ENCODE assay signal across 22 cellular contexts in the genomic region with DNA sequence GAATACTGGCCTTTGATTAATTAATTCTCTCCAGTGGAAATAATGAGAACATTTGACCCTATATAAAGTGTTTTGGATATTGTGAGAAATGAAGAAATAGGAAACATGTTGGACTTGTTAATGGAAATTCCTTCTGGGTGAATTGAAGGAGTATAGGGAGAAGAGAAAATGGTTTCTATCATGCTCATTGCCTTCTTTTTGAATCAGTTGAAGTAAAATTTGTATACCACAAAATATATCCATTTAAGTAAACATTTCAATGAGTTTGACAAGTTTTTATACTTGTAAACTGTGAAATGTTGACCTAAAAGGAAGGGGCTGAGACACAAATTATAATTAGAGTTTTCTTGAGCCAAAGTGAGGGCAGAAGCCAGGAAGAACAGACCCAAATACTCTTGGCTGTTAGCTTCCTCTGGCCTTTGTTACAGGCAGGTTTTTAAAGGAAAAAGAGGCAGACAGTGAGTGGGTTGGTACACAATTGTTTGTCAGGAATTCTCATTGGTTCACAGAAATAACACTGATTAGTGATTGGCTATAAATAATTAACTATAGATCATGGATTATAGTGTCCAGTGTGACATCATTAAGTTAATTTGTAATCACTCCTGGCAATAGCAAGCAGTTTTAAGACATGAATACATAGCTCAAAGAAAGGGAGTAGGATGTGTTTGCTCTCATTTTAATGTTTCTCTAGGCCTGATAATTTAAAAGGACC. TPM values are rescaled to one million over a fixed set of nuclear protein-coding genes. Genes with fewer than 3 reads are reported as not detected.
DNase-seq lines count a peak whose midpoint lies in the region; ATAC-seq, FAIRE-seq and TF ChIP-seq lines count a peak whose summit lies in the region.
"Had no signal": no experiment of that assay in that cellular context is flagged by ENCODE, and none has a peak within 500 bp of the region (broad histone marks: within the 10 kb centered on the region; RNA-seq: fewer than 3 reads in every experiment).

No MANE protein-coding gene starts in this region.

- no peak for TF ChIP-seq CTCF in Caco-2 (IDR thresholded peaks at IDR 0.05; ENCODE audit: insufficient read depth in 1 of 2, low read depth in 1 of 2, low read length in 1 of 2, severe bottlenecking in 1 of 2, unreplicated experiment in 1 of 2)
- no peak for TF ChIP-seq CTCF in osteocyte (IDR thresholded peaks at IDR 0.05)

- H3K9me3 ChIP-seq in Caco-2, result no peaks in the 10 kb centered on the region
- no peaks in the 10 kb centered on the region for H3K9me3 ChIP-seq in small intestine (ENCODE audit: control insufficient read depth, low read depth)
- H3K9me3 ChIP-seq: MG63 had no signal

- FAIRE-seq in small intestine (lab: Jason Lieb, UNC), result no peak

- H3K9me3 Mint-ChIP-seq in Caco-2 (ENCODE audit: unreplicated experiment), result no peaks in the 10 kb centered on the region
- H3K9me3 Mint-ChIP-seq in osteocyte (ENCODE audit: unreplicated experiment), result peaks cover 3% of the 10 kb centered on the region
- H3K9me3 Mint-ChIP-seq: T-helper 1 cell treated with Interleukin-12 subunit alpha and Interleukin-12 subunit beta and Interleukin-4 antibody, amounts not matched to agents 30 μg/mL and 1 μg/mL, for 36 hours had no signal

- intact Hi-C loops in Caco-2 (cut with micrococcal nuclease; ENCODE audit: unreplicated experiment), result no loop called here

- TSS peak; percentile 64 for BruUV-seq in Caco-2 (replicated peaks; lab: Mats Ljungman, UMichigan)

- DNase-seq in Caco-2 (no peak), OCI-M1 (lab: John Stamatoyannopoulos, UW) (peak; percentile 38), glomerular visceral epithelial cell (ENCODE audit: extremely low spot score) (peak; percentile 72), osteocyte (ENCODE audit: extremely low spot score, unreplicated experiment) (no peak), amniotic stem cell (lab: John Stamatoyannopoulos, UW) (no peak), small intestine (no peak)
- DNase-seq: activated CD4-positive, CD25-positive, alpha-beta regulatory T cell; activated CD8-positive, alpha-beta memory T cell treated with anti-CD3 and anti-CD28 coated beads, Interleukin-2, amount 10 ng/mL, durations not matched to agents 7 days and 5 days; activated gamma-delta T cell; DMS79 treated with DMSO at 0.1 percent for 48 hours; hippocampal formation; left ventricle myocardium superior; MG63; naive thymus-derived CD4-positive, alpha-beta T cell; NCI-H187 treated with DMSO at 0.1 percent for 48 hours; NCI-H526 treated with DMSO at 0.1 percent for 48 hours; retina; substantia nigra had no signal

- peaks cover 20% of the 10 kb centered on the region for H3K4me1 ChIP-seq in Caco-2
- H3K4me1 ChIP-seq in small intestine (ENCODE audit: control insufficient read depth in 2 of 2, insufficient read depth in 1 of 2, low read depth in 1 of 2, low read length in 1 of 2), result no peaks in the 10 kb centered on the region

- ATAC-seq in HG03469 (IDR thresholded peaks at IDR 0.05; ENCODE audit: unreplicated experiment), result no peak
- no peak for ATAC-seq in GM19463 (IDR thresholded peaks at IDR 0.05; ENCODE audit: unreplicated experiment)
- ATAC-seq: activated CD8-positive, alpha-beta memory T cell treated with anti-CD3 and anti-CD28 coated beads, Interleukin-2, amount 10 ng/mL, durations not matched to agents 7 days and 5 days; left ventricle myocardium superior had no signal

- CTCF ChIA-PET in Caco-2 (lab: Charles Lee), result no interaction called here

- H3K4me1 Mint-ChIP-seq in Caco-2 (ENCODE audit: low read depth, unreplicated experiment) (peaks cover 18% of the 10 kb centered on the region), osteocyte (ENCODE audit: unreplicated experiment) (peaks cover 28% of the 10 kb centered on the region)

- no peaks in the 10 kb centered on the region for H3K27me3 ChIP-seq in Caco-2 (replicated peaks; ENCODE audit: control insufficient read depth, insufficient read depth, low read length)
- no peaks in the 10 kb centered on the region for H3K27me3 ChIP-seq in small intestine (ENCODE audit: control insufficient read depth in 2 of 2, insufficient read depth in 2 of 2, low read length in 2 of 2)
- H3K27me3 ChIP-seq: MG63 had no signal

- H3K27ac Mint-ChIP-seq in Caco-2 (ENCODE audit: unreplicated experiment), result no peak overlapping the region
- H3K27ac Mint-ChIP-seq in osteocyte (ENCODE audit: unreplicated experiment), result peak overlapping the region; percentile 80
- H3K27ac Mint-ChIP-seq: activated CD8-positive, alpha-beta memory T cell treated with anti-CD3 and anti-CD28 coated beads, Interleukin-2, amount 10 ng/mL, durations not matched to agents 7 days and 5 days; naive thymus-derived CD4-positive, alpha-beta T cell; T-helper 1 cell treated with Interleukin-12 subunit alpha and Interleukin-12 subunit beta and Interleukin-4 antibody, amounts not matched to agents 30 μg/mL and 1 μg/mL, for 36 hours had no signal

- H3K27ac ChIP-seq in small intestine (ENCODE audit: low read depth in 1 of 2, low read length in 1 of 2), result no peak overlapping the region

- H3K36me3 ChIP-seq in Caco-2 (ENCODE audit: control insufficient read depth, insufficient read depth, low read length) (no peaks in the 10 kb centered on the region), small intestine (ENCODE audit: control insufficient read depth in 2 of 2, insufficient read depth in 2 of 2, low read length in 2 of 2) (no peaks in the 10 kb centered on the region)
- H3K36me3 ChIP-seq: MG63 had no signal

- H3K27me3 Mint-ChIP-seq in Caco-2 (ENCODE audit: insufficient read depth, unreplicated experiment) (peaks cover 9% of the 10 kb centered on the region), osteocyte (ENCODE audit: unreplicated experiment) (no peaks in the 10 kb centered on the region)

- H3K4me3 ChIP-seq in Caco-2 (ENCODE audit: low read depth, low read length) (no peak overlapping the region), small intestine (ENCODE audit: low read depth in 1 of 2, low read length in 2 of 2) (no peak overlapping the region)
- H3K4me3 ChIP-seq: MG63 had no signal

- H3K36me3 Mint-ChIP-seq in Caco-2 (ENCODE audit: insufficient read depth, unreplicated experiment) (no peaks in the 10 kb centered on the region), osteocyte (ENCODE audit: unreplicated experiment) (no peaks in the 10 kb centered on the region)
- H3K36me3 Mint-ChIP-seq: activated CD8-positive, alpha-beta memory T cell treated with anti-CD3 and anti-CD28 coated beads, Interleukin-2, amount 10 ng/mL, durations not matched to agents 7 days and 5 days; naive thymus-derived CD4-positive, alpha-beta T cell had no signal

- H3K4me3 Mint-ChIP-seq in Caco-2 (ENCODE audit: unreplicated experiment), result no peak overlapping the region
- no peak overlapping the region for H3K4me3 Mint-ChIP-seq in osteocyte (ENCODE audit: unreplicated experiment)
- H3K4me3 Mint-ChIP-seq: activated CD8-positive, alpha-beta memory T cell treated with anti-CD3 and anti-CD28 coated beads, Interleukin-2, amount 10 ng/mL, durations not matched to agents 7 days and 5 days; naive thymus-derived CD4-positive, alpha-beta T cell; T-helper 1 cell treated with Interleukin-12 subunit alpha and Interleukin-12 subunit beta and Interleukin-4 antibody, amounts not matched to agents 30 μg/mL and 1 μg/mL, for 36 hours had no signal

- POLR2A ChIA-PET in Caco-2 (lab: Charles Lee), result no interaction called here

RNA-seq across cellular contexts. Expression of gene ZNF705A, which starts 0.8 kb away (rescaled TPM):
- total RNA-seq in Caco-2 (2022), result not detected in 2 replicates
- total RNA-seq in osteocyte, result not detected in 2 replicates
- not detected for polyA plus RNA-seq in small intestine
- total RNA-seq: activated CD8-positive, alpha-beta memory T cell treated with anti-CD3 and anti-CD28 coated beads, Interleukin-2, amount 10 ng/mL, durations not matched to agents 7 days and 5 days; left ventricle myocardium superior had no signal
- polyA plus RNA-seq: BJ; naive thymus-derived CD4-positive, alpha-beta T cell had no signal

RNA-seq across cellular contexts. Expression of gene CLEC4A, which starts 34.2 kb away (rescaled TPM):
- total RNA-seq in Caco-2 (2022) (0.32 and 0.70 TPM in 2 replicates), osteocyte (0.97 and 1.5 TPM in 2 replicates)
- 1 to 10 TPM in 2 of 3 donors, under 1 TPM in 1; 0.79 to 7.6 (median 4.0) TPM for polyA plus RNA-seq in small intestine
- total RNA-seq: left ventricle myocardium superior had no signal

Comparison
In these comparisons a context has a peak if more than half of its experiments do, and no peak if none do; other contexts are left out.
1. DNase-seq: peak in OCI-M1 (single experiment) and glomerular visceral epithelial cell (single experiment); none in Caco-2 (0 of 2), osteocyte (single experiment), amniotic stem cell (single experiment) and small intestine (single experiment).